8 cellular contexts compared by ENCODE assay signal in the genomic region with DNA sequence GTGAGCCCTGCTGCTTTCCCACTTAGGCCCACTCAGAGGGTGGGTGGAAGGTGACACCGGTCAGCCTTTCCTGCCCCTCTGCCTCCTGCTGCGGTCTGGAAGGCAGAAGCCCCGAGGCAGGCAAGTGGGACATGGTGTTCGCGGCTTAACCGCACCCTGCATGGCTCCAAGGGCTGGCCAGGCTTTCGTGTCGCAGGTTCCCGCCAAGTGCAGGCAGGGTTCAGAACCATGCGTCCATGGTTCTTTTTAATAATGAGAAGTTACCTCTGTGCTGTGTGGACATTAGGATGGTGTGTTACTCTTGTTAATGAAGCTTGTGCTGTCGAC. TPM values are rescaled to one million over a fixed set of nuclear protein-coding genes. Genes with fewer than 3 reads are reported as not detected.
DNase-seq lines count a peak whose midpoint lies in the region; ATAC-seq and TF ChIP-seq lines count a peak whose summit lies in the region.

No MANE protein-coding gene starts in this region.

- H3K9me3 ChIP-seq in IMR-90 (ENCODE audit: control insufficient read depth, insufficient read depth, low read length), result no peaks in the 10 kb centered on the region

- peak overlapping the region; percentile 82 for H3K9ac ChIP-seq in IMR-90 (ENCODE audit: low read depth, low read length)

- dilution Hi-C loops in IMR-90 (cut with HindIII; ENCODE audit: low sequenced_read_pairs, unreplicated experiment), result no loop called here

- no peaks in the 10 kb centered on the region for H3K36me3 ChIP-seq in IMR-90 (ENCODE audit: control insufficient read depth, insufficient read depth, low read length)

- 25% methylated on average over 2 of the region's 11 CpGs; no CpG with 5 or more reads in 1 of the 2 experiments for WGBS in IMR-90 (ENCODE audit: extremely low coverage in 2 of 2, insufficient read length in 1 of 2), 2 experiments

- peak overlapping the region; percentile 46; the same call in 1 of the 2 replicates for H2AK5ac ChIP-seq in IMR-90 (ENCODE audit: low read depth, low read length)

- peak overlapping the region; percentile 81 for H3K4me3 Mint-ChIP-seq in nephron progenitor cell

- no peak overlapping the region for H3K56ac ChIP-seq in IMR-90 (ENCODE audit: extremely low read depth, insufficient read depth, low read length)

- no peak overlapping the region for H2BK120ac ChIP-seq in IMR-90 (ENCODE audit: low read depth, low read length)

- TF ChIP-seq RAD21 in IMR-90 (IDR thresholded peaks at IDR 0.05; ENCODE audit: low read length), result no peak

- H3K36me3 Mint-ChIP-seq in nephron progenitor cell (ENCODE audit: low read depth), result peaks cover 5% of the 10 kb centered on the region

- no peak overlapping the region for H2BK15ac ChIP-seq in IMR-90 (ENCODE audit: low read depth, low read length)

- H3K9me3 Mint-ChIP-seq in nephron progenitor cell, result no peaks in the 10 kb centered on the region

- no peak for TF ChIP-seq CTCF in IMR-90 (conservative IDR thresholded peaks at IDR 0.05; ENCODE audit: low read depth, low read length)
- no peak for TF ChIP-seq CTCF in coronary artery (IDR thresholded peaks at IDR 0.05)
- no peak for TF ChIP-seq CTCF in nephron progenitor cell (IDR thresholded peaks at IDR 0.05)

- H2AFZ ChIP-seq in IMR-90 (replicated peaks; ENCODE audit: low read length, poor library complexity), result peak overlapping the region; percentile 86

- peak overlapping the region; percentile 30 for H2BK5ac ChIP-seq in IMR-90 (ENCODE audit: low read depth, low read length, poor library complexity, severe bottlenecking)

- H3K27ac ChIP-seq in IMR-90 (ENCODE audit: insufficient read depth, low read length), result peak overlapping the region; percentile 58
- peak overlapping the region; percentile 90 to 97 for H3K27ac ChIP-seq in coronary artery

- H4K8ac ChIP-seq in IMR-90 (ENCODE audit: low read depth in 2 of 2, low read length in 2 of 2), result peak overlapping the region; percentile 2 to 57; a peak in 1 of 4 replicates

- ATAC-seq in GM19324 (IDR thresholded peaks at IDR 0.05; ENCODE audit: low FRiP score, unreplicated experiment), result peak; percentile 18
- no peak; the same call in 1 of the 2 replicates for ATAC-seq in IMR-90 (ENCODE audit: low read depth)
- no peak for ATAC-seq in HG03378 (IDR thresholded peaks at IDR 0.05; ENCODE audit: unreplicated experiment)

- H3K4me1 Mint-ChIP-seq in nephron progenitor cell, result peaks cover 23% of the 10 kb centered on the region

- no peak for TF ChIP-seq POLR2A in IMR-90 (IDR thresholded peaks at IDR 0.05; ENCODE audit: low read depth, low read length)

- no peak overlapping the region; the same call in 1 of the 2 replicates for H4K5ac ChIP-seq in IMR-90 (ENCODE audit: low read depth, low read length)

- H3K14ac ChIP-seq in IMR-90 (replicated peaks; ENCODE audit: low read depth, low read length), result peak overlapping the region; percentile 85

- no peaks in the 10 kb centered on the region for H3K9me1 ChIP-seq in IMR-90 (ENCODE audit: insufficient read depth, low read length)

- DNase-seq in IMR-90 (no peak), coronary artery (ENCODE audit: low spot score) (no peak), nephron progenitor cell (no peak), NCI-H1436 (lab: John Stamatoyannopoulos, UW) (no peak), cerebellar nuclear complex (lab: John Stamatoyannopoulos, UW) (no peak), NOMO-1 treated with DMSO at 0.1 percent for 48 hours (lab: John Stamatoyannopoulos, UW; ENCODE audit: unreplicated experiment) (no peak)

- in situ Hi-C loops in IMR-90 (cut with MboI; ENCODE audit: low sequenced_read_pairs), result loop anchor here (10.0 kb wide), 1 partner anchor 385 kb away; no protein-coding TSS in a partner anchor

- H3K4ac ChIP-seq in IMR-90 (ENCODE audit: low read depth, low read length), result peak overlapping the region; percentile 72

- no peak overlapping the region for H2BK20ac ChIP-seq in IMR-90 (ENCODE audit: low read depth, low read length)

- H3K79me1 ChIP-seq in IMR-90 (ENCODE audit: low read depth in 1 of 2, low read length in 2 of 2), result peaks cover 15 to 49% of the 10 kb centered on the region in 2 experiments

- peaks cover 19% of the 10 kb centered on the region for H3K27me3 Mint-ChIP-seq in nephron progenitor cell (ENCODE audit: low read depth, poor library complexity)

- intact Hi-C loops in IMR-90 (cut with micrococcal nuclease), result loop anchor here (2.0 to 10.0 kb wide), 2 partner anchors 165 to 381 kb away; no protein-coding TSS in a partner anchor

- no peaks in the 10 kb centered on the region for H3K4me1 ChIP-seq in IMR-90 (ENCODE audit: control insufficient read depth, insufficient read depth, low read length)

- no peak overlapping the region for H3K18ac ChIP-seq in IMR-90 (ENCODE audit: low read depth, low read length)

- H4K91ac ChIP-seq in IMR-90 (ENCODE audit: insufficient read depth, low read depth, low read length), result no peak overlapping the region

- H3K27ac Mint-ChIP-seq in nephron progenitor cell, result no peak overlapping the region

- no TSS peak for BruUV-seq in IMR-90 (replicated peaks; lab: Mats Ljungman, UMichigan)

- POLR2A ChIA-PET in IMR-90 (lab: Charles Lee; ENCODE audit: unreplicated experiment), result no interaction called here

- H3K23ac ChIP-seq in IMR-90 (ENCODE audit: low read depth, low read length), result 0 out of 2 replicates have a peak overlapping the region, but pooled peaks have one; percentile 44

- peak overlapping the region; percentile 82 for H2AK9ac ChIP-seq in IMR-90 (replicated peaks; ENCODE audit: low read depth, low read length, poor library complexity)

- peak overlapping the region; percentile 76 for H3K4me3 ChIP-seq in IMR-90 (ENCODE audit: insufficient read depth, low read depth, low read length)
- H3K4me3 ChIP-seq in coronary artery, result peak overlapping the region; percentile 83

- H3K4me2 ChIP-seq in IMR-90 (ENCODE audit: low read depth, low read length), result peak overlapping the region; percentile 96

- CTCF ChIA-PET in IMR-90 (lab: Yijun Ruan, JAX), result no interaction called here

- no peaks in the 10 kb centered on the region; the same call in 1 of the 2 replicates for H4K20me1 ChIP-seq in IMR-90 (ENCODE audit: insufficient read depth, low read length)

- H3K27me3 ChIP-seq in IMR-90 (ENCODE audit: control insufficient read depth, insufficient read depth, low read length), result no peaks in the 10 kb centered on the region

TF ChIP-seq in IMR-90, 13 proteins besides CTCF, POLR2A, EP300 and RAD21:
- TF ChIP-seq MAZ (IDR thresholded peaks at IDR 0.05; ENCODE audit: borderline replicate concordance, low read depth, low read length), result 0 out of 2 replicates have a peak, but pooled peaks have one; percentile 0
- no peak for TF ChIP-seq FOS (IDR thresholded peaks at IDR 0.05; ENCODE audit: low read depth, low read length)
- no peak; the same call in 1 of the 2 replicates for TF ChIP-seq SMC3 (IDR thresholded peaks at IDR 0.05; ENCODE audit: low read depth, low read length)
- 0 out of 2 replicates have a peak, but pooled peaks have one; percentile 59 for TF ChIP-seq MXI1 (IDR thresholded peaks at IDR 0.05; ENCODE audit: borderline replicate concordance, low read depth, low read length)
- TF ChIP-seq ELK1 (IDR thresholded peaks at IDR 0.05; ENCODE audit: borderline replicate concordance, low read depth, low read length), result no peak
- TF ChIP-seq RFX5 (IDR thresholded peaks at IDR 0.05; ENCODE audit: low read depth, low read length), result no peak

RNA-seq across cellular contexts. Expression of gene DGKH, which starts 1.0 kb away (rescaled TPM):
- 9.7 and 13.4 TPM in 2 replicates for total RNA-seq in IMR-90 (2012; rRNA removed)
- 1.6 and 2.0 TPM in 2 replicates for polyA plus RNA-seq in IMR-90 (2012; rRNA removed)
- 0.21 and 0.30 TPM in 2 replicates for polyA plus RNA-seq in IMR-90 (2012; cell fraction: cytosol; rRNA removed)
- 1.1 and 6.6 TPM in 2 replicates for polyA plus RNA-seq in IMR-90 (2012; cell fraction: nucleus; rRNA removed; ENCODE audit: low replicate concordance)
